ENCODE assay signal across 16 cellular contexts in genomic region chr11:110200836-110201235, GRCh38.
A peak's percentile ranks its signal among the peaks of the same experiment; 100 is the strongest.
DNase-seq lines count a peak whose midpoint lies in the region; ATAC-seq, FAIRE-seq and TF ChIP-seq lines count a peak whose summit lies in the region.
"Had no signal": no experiment of that assay in that cellular context is flagged by ENCODE, and none has a peak within 500 bp of the region (broad histone marks: within the 10 kb centered on the region; RNA-seq: fewer than 3 reads in every experiment).

No MANE protein-coding gene starts in this region.

- H3K9me3 ChIP-seq in mammary epithelial cell (replicated peaks; ENCODE audit: insufficient read depth, low read length): no peaks in the 10 kb centered on the region
- no peaks in the 10 kb centered on the region for H3K9me3 ChIP-seq in RWPE2 (ENCODE audit: severe bottlenecking)
- no peaks in the 10 kb centered on the region for H3K9me3 ChIP-seq in endothelial cell of umbilical vein (replicated peaks; ENCODE audit: control insufficient read depth, insufficient read depth, low read length)
- H3K9me3 ChIP-seq in smooth muscle cell (replicated peaks; ENCODE audit: low read depth): no peaks in the 10 kb centered on the region
- no peaks in the 10 kb centered on the region for H3K9me3 ChIP-seq in ovary
- H3K9me3 ChIP-seq: BLaER1, HAP-1 had no signal

- FAIRE-seq in endothelial cell of umbilical vein (lab: Jason Lieb, UNC): peak; percentile 63

- 96% methylated on average over 6 of the region's 10 CpGs for WGBS in mammary epithelial cell (ENCODE audit: low coverage, missing lambda C conversion rate)
- WGBS in smooth muscle cell (ENCODE audit: low lambda C conversion rate): 91% methylated on average over 10 of the region's 10 CpGs
- 88% methylated on average over 10 of the region's 10 CpGs for WGBS in ovary, 3 donors

- DNase-seq in MCF 10A (ENCODE audit: unreplicated experiment) (no peak), mammary epithelial cell (no peak), RWPE2 (ENCODE audit: low spot score) (no peak), endothelial cell of umbilical vein (ENCODE audit: low read depth, low spot score) (no peak), smooth muscle cell (lab: John Stamatoyannopoulos, UW; ENCODE audit: unreplicated experiment) (no peak), ovary (no peak)
- no peak for DNase-seq in activated CD8-positive, alpha-beta memory T cell treated with anti-CD3 and anti-CD28 coated beads for 24 hours
- DNase-seq in activated naive CD8-positive, alpha-beta T cell treated with anti-CD3 and anti-CD28 coated beads for 36 hours: no peak
- DNase-seq: GOT3 had no signal

- H3K9me1 ChIP-seq in endothelial cell of umbilical vein (replicated peaks; ENCODE audit: control insufficient read depth, extremely low read depth, insufficient read depth, low read length): no peaks in the 10 kb centered on the region

- no peak overlapping the region for H3K9ac ChIP-seq in mammary epithelial cell (ENCODE audit: insufficient read depth, low read length)
- H3K9ac ChIP-seq in endothelial cell of umbilical vein (replicated peaks; ENCODE audit: extremely low read depth, insufficient read depth, low read length): no peak overlapping the region
- H3K9ac ChIP-seq in smooth muscle cell (ENCODE audit: low read depth): peak overlapping the region; percentile 4
- H3K9ac ChIP-seq: BLaER1 had no signal

- H3F3A ChIP-seq in smooth muscle cell (ENCODE audit: low read depth): no peaks in the 10 kb centered on the region

- no peak overlapping the region for H3K4me2 ChIP-seq in mammary epithelial cell (ENCODE audit: insufficient read depth, low read depth, low read length)
- no peak overlapping the region for H3K4me2 ChIP-seq in endothelial cell of umbilical vein (ENCODE audit: insufficient read depth, low read length)
- H3K4me2 ChIP-seq in smooth muscle cell: no peak overlapping the region
- H3K4me2 ChIP-seq: BLaER1 had no signal

- H3K36me3 Mint-ChIP-seq in MCF 10A (ENCODE audit: insufficient read depth, unreplicated experiment): peaks cover 18% of the 10 kb centered on the region
- no peaks in the 10 kb centered on the region for H3K36me3 Mint-ChIP-seq in activated naive CD8-positive, alpha-beta T cell treated with anti-CD3 and anti-CD28 coated beads for 36 hours
- H3K36me3 Mint-ChIP-seq: CD4-positive, CD25-positive, alpha-beta regulatory T cell had no signal

- TF ChIP-seq POLR2A in endothelial cell of umbilical vein (IDR thresholded peaks at IDR 0.05; ENCODE audit: low read depth, low read length) (no peak), ovary (IDR thresholded peaks at IDR 0.05) (no peak)

- H3K4me1 ChIP-seq in mammary epithelial cell (ENCODE audit: insufficient read depth, low read length) (peaks cover 41% of the 10 kb centered on the region), RWPE2 (ENCODE audit: insufficient read depth, poor library complexity, severe bottlenecking) (peaks cover 45% of the 10 kb centered on the region), endothelial cell of umbilical vein (ENCODE audit: control insufficient read depth, extremely low read depth, insufficient read depth, low read length) (peaks cover 17% of the 10 kb centered on the region), smooth muscle cell (ENCODE audit: low read depth) (peaks cover 9% of the 10 kb centered on the region), ovary (ENCODE audit: insufficient read depth) (no peaks in the 10 kb centered on the region)

- no peak overlapping the region for H3K4me3 Mint-ChIP-seq in MCF 10A (ENCODE audit: unreplicated experiment)
- no peak overlapping the region for H3K4me3 Mint-ChIP-seq in activated naive CD8-positive, alpha-beta T cell treated with anti-CD3 and anti-CD28 coated beads for 36 hours
- H3K4me3 Mint-ChIP-seq: CD4-positive, CD25-positive, alpha-beta regulatory T cell; HFFc6 had no signal

- peaks cover 42% of the 10 kb centered on the region for H3K4me1 Mint-ChIP-seq in MCF 10A (ENCODE audit: insufficient read depth, unreplicated experiment)
- no peaks in the 10 kb centered on the region for H3K4me1 Mint-ChIP-seq in activated naive CD8-positive, alpha-beta T cell treated with anti-CD3 and anti-CD28 coated beads for 36 hours

- H3K27ac ChIP-seq in mammary epithelial cell (ENCODE audit: insufficient read depth, low read depth, low read length) (no peak overlapping the region), RWPE2 (ENCODE audit: poor library complexity, severe bottlenecking) (peak overlapping the region; percentile 94), endothelial cell of umbilical vein (ENCODE audit: insufficient read depth, low read depth, low read length) (peak overlapping the region; percentile 10), smooth muscle cell (ENCODE audit: low read depth) (peak overlapping the region; percentile 62), ovary (no peak overlapping the region)
- H3K27ac ChIP-seq: 22Rv1, BLaER1, RWPE1 had no signal

- H3K4me3 ChIP-seq in mammary epithelial cell (replicated peaks in 1 of 3; ENCODE audit: insufficient read depth in 1 of 3, low read depth in 2 of 3, low read length in 3 of 3) (no peak overlapping the region), RWPE2 (ENCODE audit: severe bottlenecking) (no peak overlapping the region), endothelial cell of umbilical vein (replicated peaks in 1 of 3; ENCODE audit: insufficient read depth in 1 of 3, low read depth in 1 of 3, low read length in 3 of 3) (no peak overlapping the region), smooth muscle cell (no peak overlapping the region), ovary (no peak overlapping the region)
- H3K4me3 ChIP-seq: BLaER1, HAP-1, K562 had no signal

- BruUV-seq in MCF 10A (replicated peaks; lab: Mats Ljungman, UMichigan): no TSS peak
- no TSS peak for BruUV-seq in mammary epithelial cell (replicated peaks; lab: Mats Ljungman, UMichigan)
- no TSS peak for BruUV-seq in endothelial cell of umbilical vein (replicated peaks; lab: Mats Ljungman, UMichigan)

- TF ChIP-seq EP300 in ovary (IDR thresholded peaks at IDR 0.05): no peak

- no peak for ATAC-seq in RWPE2 (ENCODE audit: low read depth)

- TF ChIP-seq CTCF in MCF 10A (IDR thresholded peaks at IDR 0.05; ENCODE audit: unreplicated experiment) (no peak), mammary epithelial cell (conservative IDR thresholded peaks at IDR 0.05 in 1 of 2, IDR thresholded peaks at IDR 0.05 in 1 of 2; ENCODE audit: extremely low read depth in 1 of 2, insufficient read depth in 1 of 2, low read depth in 1 of 2, low read length in 2 of 2) (no peak), RWPE2 (IDR thresholded peaks at IDR 0.05; ENCODE audit: poor library complexity, severe bottlenecking) (no peak), endothelial cell of umbilical vein (IDR thresholded peaks at IDR 0.05; ENCODE audit: extremely low read depth in 1 of 2, insufficient read depth in 1 of 2, low read depth in 1 of 2, low read length in 2 of 2) (no peak), smooth muscle cell (IDR thresholded peaks at IDR 0.05; ENCODE audit: borderline replicate concordance, insufficient read depth, poor library complexity, severe bottlenecking) (no peak), ovary (IDR thresholded peaks at IDR 0.05) (no peak)

- POLR2A ChIA-PET in MCF 10A (lab: Yijun Ruan, JAX) (interaction anchor here (0.9 to 10.5 kb wide), 25 partner anchors 17 to 1030 kb away, joined by 3 to 146 read pairs (median 6); partner anchors contain the start of genes FDX1, RDX and ZC3H12C), endothelial cell of umbilical vein (lab: Charles Lee) (interaction anchor here (0.8 kb wide), 1 partner anchor 162 kb away, joined by 3 read pairs; no protein-coding TSS in a partner anchor)

- H3K27me3 ChIP-seq in mammary epithelial cell (ENCODE audit: insufficient read depth, low read length) (no peaks in the 10 kb centered on the region), RWPE2 (ENCODE audit: insufficient read depth, poor library complexity, severe bottlenecking) (no peaks in the 10 kb centered on the region), endothelial cell of umbilical vein (ENCODE audit: control insufficient read depth in 2 of 2, insufficient read depth in 2 of 2, low read length in 2 of 2) (no peaks in the 10 kb centered on the region), smooth muscle cell (ENCODE audit: low read depth) (no peaks in the 10 kb centered on the region), ovary (no peaks in the 10 kb centered on the region)
- H3K27me3 ChIP-seq: BLaER1 had no signal

- no peaks in the 10 kb centered on the region for H3K36me3 ChIP-seq in mammary epithelial cell (ENCODE audit: insufficient read depth, low read length)
- H3K36me3 ChIP-seq in RWPE2 (ENCODE audit: low read depth): no peaks in the 10 kb centered on the region
- no peaks in the 10 kb centered on the region for H3K36me3 ChIP-seq in endothelial cell of umbilical vein (ENCODE audit: control insufficient read depth in 2 of 2, extremely low read depth in 1 of 2, insufficient read depth in 2 of 2, low read length in 2 of 2)
- no peaks in the 10 kb centered on the region for H3K36me3 ChIP-seq in smooth muscle cell (ENCODE audit: low read depth)
- no peaks in the 10 kb centered on the region for H3K36me3 ChIP-seq in ovary
- H3K36me3 ChIP-seq: BLaER1, HAP-1 had no signal

- CTCF ChIA-PET in MCF 10A (lab: Yijun Ruan, JAX): interaction anchor here (0.6 to 8.6 kb wide), 27 partner anchors 16 to 1109 kb away, joined by 3 to 74 read pairs (median 5); partner anchors contain the start of gene FDX1
- CTCF ChIA-PET in mammary epithelial cell (lab: Charles Lee; ENCODE audit: low non-redundant PET): interaction anchor here (0.7 kb wide), 1 partner anchor 167 kb away, joined by 27 read pairs; no protein-coding TSS in a partner anchor
- CTCF ChIA-PET in endothelial cell of umbilical vein (lab: Charles Lee): interaction anchor here (0.9 to 7.0 kb wide), 34 partner anchors 24 to 348 kb away, joined by 3 to 143 read pairs (median 6); partner anchors contain the start of genes FDX1, RDX and ZC3H12C

- dilution Hi-C loops in mammary epithelial cell (cut with HindIII; ENCODE audit: low sequenced_read_pairs): no loop called here
- dilution Hi-C loops in endothelial cell of umbilical vein (cut with MboI; ENCODE audit: extremely low pct_ligation_motif_present, low sequenced_read_pairs): no loop called here

- intact Hi-C loops in MCF 10A (cut with micrococcal nuclease): loop anchor here (1.0 to 10.0 kb wide), 9 partner anchors 48 to 1029 kb away; partner anchors contain the start of genes RDX and ZC3H12C
- intact Hi-C loops in mammary epithelial cell (cut with micrococcal nuclease): loop anchor here (1.0 kb wide), 4 partner anchors 48 to 232 kb away; no protein-coding TSS in a partner anchor
- intact Hi-C loops in endothelial cell of umbilical vein (cut with micrococcal nuclease): loop anchor here (1.0 to 5.0 kb wide), 9 partner anchors 27 to 1031 kb away; partner anchors contain the start of gene RDX
- intact Hi-C loops in ovary (cut with DNase I): loop anchor here (5.0 kb wide), 3 partner anchors 166 to 231 kb away; no protein-coding TSS in a partner anchor

- no peaks in the 10 kb centered on the region for H3K27me3 Mint-ChIP-seq in MCF 10A (ENCODE audit: insufficient read depth, unreplicated experiment)
- H3K27me3 Mint-ChIP-seq in activated naive CD8-positive, alpha-beta T cell treated with anti-CD3 and anti-CD28 coated beads for 36 hours: peaks cover 8% of the 10 kb centered on the region

- no peaks in the 10 kb centered on the region for H3K9me3 Mint-ChIP-seq in MCF 10A (ENCODE audit: unreplicated experiment)
- no peaks in the 10 kb centered on the region for H3K9me3 Mint-ChIP-seq in activated naive CD8-positive, alpha-beta T cell treated with anti-CD3 and anti-CD28 coated beads for 36 hours
- H3K9me3 Mint-ChIP-seq: HFFc6 had no signal

- H4K20me1 ChIP-seq in mammary epithelial cell (ENCODE audit: insufficient read depth, low read length) (no peaks in the 10 kb centered on the region), endothelial cell of umbilical vein (replicated peaks; ENCODE audit: control insufficient read depth, extremely low read depth, insufficient read depth, low read length) (no peaks in the 10 kb centered on the region), smooth muscle cell (ENCODE audit: low read depth) (no peaks in the 10 kb centered on the region)
- H4K20me1 ChIP-seq: BLaER1 had no signal

- in situ Hi-C loops in mammary epithelial cell (cut with MboI; ENCODE audit: low sequenced_read_pairs in 2 of 2): loop anchor here (5.0 to 10.0 kb wide), 2 partner anchors 166 to 174 kb away; no protein-coding TSS in a partner anchor

- H3K79me2 ChIP-seq in mammary epithelial cell (ENCODE audit: insufficient read depth, low read length) (no peaks in the 10 kb centered on the region), endothelial cell of umbilical vein (ENCODE audit: control insufficient read depth, insufficient read depth, low read length) (no peaks in the 10 kb centered on the region), smooth muscle cell (ENCODE audit: low read depth) (no peaks in the 10 kb centered on the region)

- H2AFZ ChIP-seq in mammary epithelial cell (ENCODE audit: low read depth, low read length) (no peak overlapping the region), endothelial cell of umbilical vein (ENCODE audit: low read depth, low read length) (no peak overlapping the region), smooth muscle cell (ENCODE audit: low read depth) (no peak overlapping the region)

- peak overlapping the region; percentile 28 for H3K27ac Mint-ChIP-seq in MCF 10A (ENCODE audit: low read depth, unreplicated experiment)
- no peak overlapping the region for H3K27ac Mint-ChIP-seq in activated naive CD8-positive, alpha-beta T cell treated with anti-CD3 and anti-CD28 coated beads for 36 hours
- H3K27ac Mint-ChIP-seq: CD4-positive, CD25-positive, alpha-beta regulatory T cell; HFFc6 had no signal

Comparison
In these comparisons a context has a peak if more than half of its experiments do, and no peak if none do; other contexts are left out.
1. H3K27ac ChIP-seq: peak in RWPE2 (single experiment), endothelial cell of umbilical vein (single experiment) and smooth muscle cell (single experiment); none in mammary epithelial cell (single experiment) and ovary (0 of 2).